Comparison of ENCODE assay signal across 14 cellular contexts in the genomic region with DNA sequence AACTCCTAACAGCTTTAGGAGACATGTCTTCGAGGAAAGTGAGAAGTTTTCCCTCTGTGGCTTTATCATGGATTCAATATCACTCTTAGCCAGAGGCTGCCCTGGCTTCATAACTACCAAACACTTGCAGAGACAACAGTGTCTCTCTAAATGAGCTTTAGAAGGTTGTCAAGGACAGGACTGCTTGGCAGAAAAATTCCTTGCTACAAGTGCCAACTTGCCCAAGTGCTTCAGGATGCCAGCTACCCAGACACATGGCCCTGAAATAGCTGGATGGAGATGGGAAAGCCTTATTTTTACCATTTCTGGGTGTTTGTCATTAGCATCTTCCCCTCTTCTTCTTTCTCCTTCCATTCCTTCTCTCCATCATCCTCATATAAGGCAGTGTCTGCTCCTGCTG.
"Had no signal": no experiment of that assay in that cellular context is flagged by ENCODE, and none has a peak within 500 bp of the region (broad histone marks: within the 10 kb centered on the region; RNA-seq: fewer than 3 reads in every experiment).

No MANE protein-coding gene starts in this region.

- DNase-seq: activated naive CD4-positive, alpha-beta T cell treated with anti-CD3 and anti-CD28 coated beads, Interleukin-2, amount 10 ng/mL, durations not matched to agents 7 days and 5 days; amniotic stem cell; body of pancreas; cortex of kidney; effector CD8-positive, alpha-beta T cell; pancreas; stimulated activated CD4-positive, alpha-beta T cell treated with anti-CD3 and anti-CD28 coated beads, Interleukin-2, amount 100 ng/mL, for 48 hours; stimulated activated naive CD4-positive, alpha-beta T cell treated with Interleukin-2 at 50 U/mL for 16 hours had no signal

- FAIRE-seq: pancreas had no signal

- H3K4me3 Mint-ChIP-seq: activated naive CD4-positive, alpha-beta T cell treated with anti-CD3 and anti-CD28 coated beads, Interleukin-2, amount 10 ng/mL, durations not matched to agents 7 days and 5 days; central memory CD8-positive, alpha-beta T cell; mesothelial cell of epicardium; neural progenitor cell; WTC11 had no signal

- H3K27ac Mint-ChIP-seq: activated naive CD4-positive, alpha-beta T cell treated with anti-CD3 and anti-CD28 coated beads, Interleukin-2, amount 10 ng/mL, durations not matched to agents 7 days and 5 days; mesothelial cell of epicardium; neural progenitor cell; WTC11 had no signal

- H3K36me3 Mint-ChIP-seq: activated naive CD4-positive, alpha-beta T cell treated with anti-CD3 and anti-CD28 coated beads, Interleukin-2, amount 10 ng/mL, durations not matched to agents 7 days and 5 days; neural progenitor cell; WTC11 had no signal

- H3K4me3 ChIP-seq: body of pancreas, hepatocyte, neural progenitor cell, pancreas, thoracic aorta had no signal

- H3K36me3 ChIP-seq: neural progenitor cell, pancreas, thoracic aorta had no signal

- H3K27me3 ChIP-seq: body of pancreas, hepatocyte, neural progenitor cell, pancreas had no signal

- ATAC-seq: body of pancreas, pancreas, WTC11 had no signal

- H3K4me1 Mint-ChIP-seq: neural progenitor cell had no signal

- H3K9me3 Mint-ChIP-seq: activated naive CD4-positive, alpha-beta T cell treated with anti-CD3 and anti-CD28 coated beads, Interleukin-2, amount 10 ng/mL, durations not matched to agents 7 days and 5 days; central memory CD8-positive, alpha-beta T cell; WTC11 had no signal
